ENCODE assay signal across 11 cellular contexts in genomic region chr1:219090618-219091017, GRCh38.
DNase-seq lines count a peak whose midpoint lies in the region; ATAC-seq and TF ChIP-seq lines count a peak whose summit lies in the region.
"Had no signal": no experiment of that assay in that cellular context is flagged by ENCODE, and none has a peak within 500 bp of the region (broad histone marks: within the 10 kb centered on the region; RNA-seq: fewer than 3 reads in every experiment).

No MANE protein-coding gene starts in this region.

- no peak overlapping the region for H3K27ac Mint-ChIP-seq in naive thymus-derived CD4-positive, alpha-beta T cell

- no peaks in the 10 kb centered on the region for H3K36me3 Mint-ChIP-seq in naive thymus-derived CD4-positive, alpha-beta T cell

- H3K9me3 ChIP-seq in naive thymus-derived CD4-positive, alpha-beta T cell (ENCODE audit: control insufficient read depth in 2 of 3, low read length in 3 of 3): no peaks in the 10 kb centered on the region
- H3K9me3 ChIP-seq in vagina: no peaks in the 10 kb centered on the region
- H3K9me3 ChIP-seq: gastrocnemius medialis had no signal

- TF ChIP-seq POLR2A in vagina (IDR thresholded peaks at IDR 0.05): no peak

- CTCF ChIA-PET in naive thymus-derived CD4-positive, alpha-beta T cell (lab: Charles Lee): no interaction called here

- TF ChIP-seq CTCF in vagina (IDR thresholded peaks at IDR 0.05): no peak

- H3K27me3 Mint-ChIP-seq in naive thymus-derived CD4-positive, alpha-beta T cell: peaks cover 0 to 16% (median 3%) of the 10 kb centered on the region in 5 donors

- intact Hi-C loops in naive thymus-derived CD4-positive, alpha-beta T cell (cut with micrococcal nuclease): no loop called here
- intact Hi-C loops in Right ventricle myocardium inferior (cut with DNase I): no loop called here
- intact Hi-C loops in vagina (cut with DNase I): no loop called here

- no peaks in the 10 kb centered on the region for H3K27me3 ChIP-seq in naive thymus-derived CD4-positive, alpha-beta T cell (ENCODE audit: control insufficient read depth in 2 of 2, insufficient read depth in 2 of 2, low read length in 2 of 2)
- H3K27me3 ChIP-seq in vagina: no peaks in the 10 kb centered on the region
- H3K27me3 ChIP-seq: gastrocnemius medialis had no signal

- H3K9me3 Mint-ChIP-seq in naive thymus-derived CD4-positive, alpha-beta T cell: peaks cover 0 to 21% (median 1%) of the 10 kb centered on the region in 11 donors

- no peak overlapping the region for H3K4me3 ChIP-seq in naive thymus-derived CD4-positive, alpha-beta T cell (ENCODE audit: low read length)
- H3K4me3 ChIP-seq in vagina: no peak overlapping the region
- H3K4me3 ChIP-seq: gastrocnemius medialis had no signal

- POLR2A ChIA-PET in naive thymus-derived CD4-positive, alpha-beta T cell (lab: Charles Lee): no interaction called here

- peak; percentile 60 for ATAC-seq in GM19023 (IDR thresholded peaks at IDR 0.05; ENCODE audit: unreplicated experiment)
- ATAC-seq in HG02763 (IDR thresholded peaks at IDR 0.05; ENCODE audit: unreplicated experiment): peak; percentile 77
- peak; percentile 87 for ATAC-seq in HG03575 (IDR thresholded peaks at IDR 0.05; ENCODE audit: extremely low read depth, insufficient number of reproducible peaks, low FRiP score, unreplicated experiment)
- peak; percentile 60 for ATAC-seq in naive thymus-derived CD4-positive, alpha-beta T cell
- ATAC-seq in Right ventricle myocardium inferior: no peak
- ATAC-seq: gastrocnemius medialis, PC-3 had no signal

- H3K4me1 ChIP-seq in naive thymus-derived CD4-positive, alpha-beta T cell (ENCODE audit: control insufficient read depth in 2 of 2, insufficient read depth in 2 of 2, low read length in 2 of 2): no peaks in the 10 kb centered on the region
- H3K4me1 ChIP-seq in vagina: no peaks in the 10 kb centered on the region
- H3K4me1 ChIP-seq: gastrocnemius medialis had no signal

- no peaks in the 10 kb centered on the region for H3K36me3 ChIP-seq in naive thymus-derived CD4-positive, alpha-beta T cell (ENCODE audit: control insufficient read depth in 2 of 3, insufficient read depth in 3 of 3, low read length in 3 of 3)
- H3K36me3 ChIP-seq in vagina: no peaks in the 10 kb centered on the region
- H3K36me3 ChIP-seq: gastrocnemius medialis had no signal

- no peak overlapping the region for H3K27ac ChIP-seq in naive thymus-derived CD4-positive, alpha-beta T cell (ENCODE audit: low read depth, low read length)
- no peak overlapping the region for H3K27ac ChIP-seq in vagina
- H3K27ac ChIP-seq: gastrocnemius medialis had no signal

- peaks cover 0 to 1% (median 0%) of the 10 kb centered on the region in 7 donors for H3K4me1 Mint-ChIP-seq in naive thymus-derived CD4-positive, alpha-beta T cell

- H3K4me3 Mint-ChIP-seq in naive thymus-derived CD4-positive, alpha-beta T cell: no peak overlapping the region

- no peak for DNase-seq in naive thymus-derived CD4-positive, alpha-beta T cell
- no peak for DNase-seq in Right ventricle myocardium inferior (ENCODE audit: missing footprints)
- no peak for DNase-seq in iPS-NIHi7 (ENCODE audit: extremely low spot score)
- no peak for DNase-seq in NCI-H1105 (lab: John Stamatoyannopoulos, UW)
- DNase-seq in vagina (ENCODE audit: extremely low spot score in 2 of 2): no peak
- DNase-seq: gastrocnemius medialis; PC-3; stimulated activated CD4-positive, alpha-beta T cell treated with anti-CD3 and anti-CD28 coated beads, Interleukin-4, amount 100 ng/mL, for 1 hour had no signal
